19 cellular contexts compared by ENCODE assay signal in genomic region chr5:144202725-144203124, GRCh38.
"Had no signal": no experiment of that assay in that cellular context is flagged by ENCODE, and none has a peak within 500 bp of the region (broad histone marks: within the 10 kb centered on the region; RNA-seq: fewer than 3 reads in every experiment).

No MANE protein-coding gene starts in this region.

- ATAC-seq: body of pancreas, sciatic nerve, T-cell, WTC11 had no signal

- H3K27me3 ChIP-seq: body of pancreas had no signal

- H3K9me3 ChIP-seq: body of pancreas, left lung, spleen, thoracic aorta, upper lobe of left lung had no signal

- H3K27ac ChIP-seq: body of pancreas, cardiac muscle cell, left lung, spleen, thoracic aorta, upper lobe of left lung had no signal

- H3K36me3 ChIP-seq: cardiac muscle cell, left lung, spleen, thoracic aorta, upper lobe of left lung had no signal

- FAIRE-seq: TTC549 had no signal

- DNase-seq: activated CD4-positive, alpha-beta T cell treated with anti-CD3 and anti-CD28 coated beads for 4 hours; activated gamma-delta T cell treated with Interleukin-2 at 50 U/mL for 16 hours; body of pancreas; effector CD4-positive, alpha-beta T cell; immature natural killer cell; kidney glomerular epithelial cell; left lung; naive B cell; spleen; stimulated activated CD4-positive, alpha-beta T cell treated with anti-CD3 and anti-CD28 coated beads, Interleukin-4, amount 100 ng/mL, for 1 hour; stimulated activated naive CD4-positive, alpha-beta T cell; T-cell; upper lobe of left lung had no signal

- H3K4me1 ChIP-seq: left lung had no signal

- H3K4me3 ChIP-seq: body of pancreas, cardiac muscle cell, left lung, lung, spleen, thoracic aorta, upper lobe of left lung had no signal
